ENCODE assay signal across 8 cellular contexts in the genomic region with DNA sequence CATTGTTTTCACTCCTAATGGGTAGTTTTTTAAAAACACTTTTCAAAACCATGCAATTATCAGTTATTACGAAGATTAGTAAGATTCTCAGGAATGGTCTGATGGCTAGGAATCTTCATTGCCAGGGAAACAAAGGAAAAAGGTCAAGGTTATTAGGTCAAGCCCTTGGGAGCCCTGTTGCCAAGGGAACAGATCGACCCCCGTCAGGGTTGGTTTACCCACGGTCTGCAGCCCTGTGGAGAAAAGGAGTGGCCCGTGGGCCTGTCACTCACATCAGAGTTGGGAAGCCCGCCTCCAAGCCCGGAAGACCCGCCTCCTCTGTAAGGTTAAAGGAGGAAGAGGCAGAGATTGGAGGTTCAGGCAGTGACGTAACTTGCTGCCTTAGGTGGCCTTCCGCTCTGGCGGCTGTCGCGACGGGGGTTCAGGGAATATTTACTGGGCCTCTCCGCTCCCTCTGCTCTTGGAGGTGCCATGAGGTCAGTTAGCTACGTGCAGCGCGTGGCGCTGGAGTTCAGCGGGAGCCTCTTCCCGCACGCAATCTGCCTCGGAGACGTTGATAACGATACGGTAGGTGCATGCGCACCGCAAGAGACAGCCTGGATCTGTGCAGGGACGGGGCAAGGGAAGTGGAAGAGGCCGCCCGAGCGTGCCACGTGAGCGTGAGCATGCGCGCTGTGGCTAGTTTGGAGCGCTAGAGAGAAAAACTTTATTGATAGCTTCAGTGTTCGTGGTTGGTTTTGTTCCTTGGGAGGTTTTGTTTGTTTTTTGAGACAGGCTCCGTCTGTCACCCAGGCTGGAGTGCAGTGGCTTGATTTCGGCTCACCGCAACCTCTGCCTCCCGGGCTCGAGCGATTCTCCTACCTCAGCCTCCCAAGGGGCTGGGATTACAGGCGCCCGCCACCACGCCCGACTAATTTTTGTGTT. TPM values are rescaled to one million over a fixed set of nuclear protein-coding genes. Genes with fewer than 3 reads are reported as not detected.
A peak's percentile ranks its signal among the peaks of the same experiment; 100 is the strongest.
DNase-seq lines count a peak whose midpoint lies in the region; ATAC-seq, FAIRE-seq and TF ChIP-seq lines count a peak whose summit lies in the region.

Gene ITFG2 (plus strand): TSS at position 379 of the 924 bp plus-strand sequence. CDS start 93 bp downstream, at position 472.

- DNase-seq in BE2C (peak; percentile 98), GM19239 (ENCODE audit: insufficient read length, low spot score) (peak; percentile 87), NCI-H524 treated with DMSO at 0.1 percent for 48 hours (lab: John Stamatoyannopoulos, UW) (peak; percentile 89), kidney epithelial cell (ENCODE audit: low read depth) (peak; percentile 95)
- peak; percentile 95 to 96 for DNase-seq in activated CD4-positive, alpha-beta T cell treated with anti-CD3 and anti-CD28 coated beads for 4 hours
- peak; percentile 94 to 95 for DNase-seq in stimulated activated CD4-positive, alpha-beta T cell treated with anti-CD3 and anti-CD28 coated beads, Interleukin-15, amount 100 ng/mL, for 48 hours (ENCODE audit: low read depth in 2 of 2)

- peak; percentile 88 for ATAC-seq in HG03457 (IDR thresholded peaks at IDR 0.05; ENCODE audit: unreplicated experiment)

- TF ChIP-seq CTCF in BE2C (IDR thresholded peaks at IDR 0.05; ENCODE audit: low read depth, low read length) (no peak), kidney epithelial cell (IDR thresholded peaks at IDR 0.05; ENCODE audit: insufficient read depth, low read length, poor library complexity, severe bottlenecking) (no peak)

- peak within 1 kb of the TSS; percentile 86 for H3K4me3 ChIP-seq in BE2C (ENCODE audit: low read depth, low read length)
- H3K4me3 ChIP-seq in kidney epithelial cell (ENCODE audit: low read depth, low read length) = peak within 1 kb of the TSS; percentile 87

- H3K27me3 ChIP-seq in BE2C (no peaks in the 10 kb centered on the region), kidney epithelial cell (ENCODE audit: control insufficient read depth, insufficient read depth, low read length) (no peaks in the 10 kb centered on the region)

- FAIRE-seq in GM19239 (lab: Jason Lieb, UNC) = peak; percentile 97

- H3K9me3 ChIP-seq in BE2C = no peaks in the 10 kb centered on the region

- H3K27ac ChIP-seq in cingulate gyrus (ENCODE audit: low read depth, low read length) = peak within 1 kb of the TSS; percentile 100

- H3K36me3 ChIP-seq in BE2C (peaks cover 22% of the 10 kb centered on the region), kidney epithelial cell (ENCODE audit: control insufficient read depth, insufficient read depth, low read length) (no peaks in the 10 kb centered on the region)

- H3K4me1 ChIP-seq in BE2C = no peaks in the 10 kb centered on the region

RNA-seq across cellular contexts. Expression of gene ITFG2, which starts in this region (rescaled TPM):
- 73.8 TPM for polyA plus RNA-seq in BE2C (2012; ENCODE audit: insufficient read depth, insufficient read length, low read depth)
- total RNA-seq in kidney epithelial cell = 26.1 and 34.4 TPM in 2 replicates

Comparison
In these comparisons a context has a peak if more than half of its experiments do, and no peak if none do; other contexts are left out.
1. Peak in every context shown above with its lines: DNase-seq, ATAC-seq, H3K4me3 ChIP-seq and H3K27ac ChIP-seq.